Comparison of ENCODE assay signal across 16 cellular contexts in the genomic region with DNA sequence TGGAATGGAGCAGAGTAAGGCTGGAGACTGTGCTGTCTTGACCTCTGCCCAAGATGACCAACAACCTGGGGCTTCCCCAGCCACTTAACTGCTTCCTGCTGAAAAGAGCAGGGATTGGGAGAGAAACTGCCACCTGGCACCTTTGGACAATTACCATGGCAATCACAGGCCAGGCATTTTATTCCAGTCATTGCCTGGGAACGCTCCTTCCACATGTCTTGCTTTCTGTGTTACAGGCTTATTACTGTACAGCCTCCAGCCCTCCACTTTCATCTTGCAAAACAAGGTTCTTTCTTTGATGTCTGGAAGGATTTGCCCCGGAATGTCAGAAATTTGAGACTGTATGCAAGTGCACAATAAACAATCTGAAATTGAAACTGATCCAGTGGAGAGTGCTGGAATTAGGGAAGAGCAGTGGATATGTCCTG. TPM values are rescaled to one million over a fixed set of nuclear protein-coding genes. Genes with fewer than 3 reads are reported as not detected.
A peak's percentile ranks its signal among the peaks of the same experiment; 100 is the strongest.
DNase-seq lines count a peak whose midpoint lies in the region; ATAC-seq and TF ChIP-seq lines count a peak whose summit lies in the region.
"Had no signal": no experiment of that assay in that cellular context is flagged by ENCODE, and none has a peak within 500 bp of the region (broad histone marks: within the 10 kb centered on the region; RNA-seq: fewer than 3 reads in every experiment).

No MANE protein-coding gene starts in this region.

- CTCF ChIA-PET in CD8-positive, alpha-beta T cell (lab: Charles Lee) = no interaction called here

- H3K4me1 Mint-ChIP-seq in endothelial cell (ENCODE audit: unreplicated experiment) = peaks cover 14% of the 10 kb centered on the region
- no peaks in the 10 kb centered on the region for H3K4me1 Mint-ChIP-seq in CD8-positive, alpha-beta T cell (ENCODE audit: low read depth)
- H3K4me1 Mint-ChIP-seq: activated naive CD4-positive, alpha-beta T cell treated with anti-CD3 and anti-CD28 coated beads, Interleukin-2, amount 10 ng/mL, durations not matched to agents 7 days and 5 days had no signal

- POLR2A ChIA-PET in CD8-positive, alpha-beta T cell (lab: Charles Lee) = no interaction called here

- peak in 1 of 2 donors; percentile 11 for TF ChIP-seq POLR2A in sigmoid colon (IDR thresholded peaks at IDR 0.05)

- DNase-seq in Caki2 (ENCODE audit: low read depth) (peak; percentile 61), MG63 (peak; percentile 50), endothelial cell (ENCODE audit: low spot score) (no peak), NCI-H446 (lab: John Stamatoyannopoulos, UW) (no peak), GM19238 (ENCODE audit: insufficient read length, low spot score) (no peak), sigmoid colon (no peak)
- no peak for DNase-seq in CD8-positive, alpha-beta T cell
- DNase-seq: activated naive CD4-positive, alpha-beta T cell treated with anti-CD3 and anti-CD28 coated beads, Interleukin-2, amount 10 ng/mL, durations not matched to agents 7 days and 5 days; NCI-H2081 treated with DMSO at 0.1 percent for 48 hours; stimulated activated naive CD4-positive, alpha-beta T cell had no signal

- H3K9ac ChIP-seq in mucosa of stomach (ENCODE audit: low read length) = peak overlapping the region; percentile 6

- no peak for TF ChIP-seq EP300 in sigmoid colon (IDR thresholded peaks at IDR 0.05)

- no peak overlapping the region for H3K4me3 Mint-ChIP-seq in endothelial cell (ENCODE audit: unreplicated experiment)
- H3K4me3 Mint-ChIP-seq in CD8-positive, alpha-beta T cell = no peak overlapping the region
- H3K4me3 Mint-ChIP-seq: activated naive CD4-positive, alpha-beta T cell treated with anti-CD3 and anti-CD28 coated beads, Interleukin-2, amount 10 ng/mL, durations not matched to agents 7 days and 5 days; GM23338 had no signal

- H3K36me3 ChIP-seq in MG63 (no peaks in the 10 kb centered on the region), mucosa of stomach (ENCODE audit: control insufficient read depth, insufficient read depth, low read length) (no peaks in the 10 kb centered on the region), sigmoid colon (no peaks in the 10 kb centered on the region)
- no peaks in the 10 kb centered on the region for H3K36me3 ChIP-seq in CD8-positive, alpha-beta T cell (ENCODE audit: insufficient read depth, low read length)

- TF ChIP-seq CTCF in endothelial cell (IDR thresholded peaks at IDR 0.05; ENCODE audit: unreplicated experiment) = no peak
- TF ChIP-seq CTCF in sigmoid colon (IDR thresholded peaks at IDR 0.05) = no peak
- no peak for TF ChIP-seq CTCF in CD8-positive, alpha-beta T cell (IDR thresholded peaks at IDR 0.05)

- no peak for ATAC-seq in CD8-positive, alpha-beta T cell
- ATAC-seq: GM23338 had no signal

- 15 to 62% methylated on average over 2 of the region's 2 CpGs for WGBS in sigmoid colon, 2 donors

- no peaks in the 10 kb centered on the region for H3K27me3 ChIP-seq in MG63
- no peaks in the 10 kb centered on the region for H3K27me3 ChIP-seq in mucosa of stomach (ENCODE audit: control insufficient read depth, insufficient read depth, low read length)
- peaks cover 0 to 8% (median 0%) of the 10 kb centered on the region in 3 donors for H3K27me3 ChIP-seq in sigmoid colon
- no peaks in the 10 kb centered on the region for H3K27me3 ChIP-seq in CD8-positive, alpha-beta T cell (ENCODE audit: insufficient read depth, low read length)

- peaks cover 29% of the 10 kb centered on the region for H3K4me1 ChIP-seq in mucosa of stomach (ENCODE audit: control insufficient read depth, insufficient read depth, low read length)
- no peaks in the 10 kb centered on the region for H3K4me1 ChIP-seq in sigmoid colon
- H3K4me1 ChIP-seq in CD8-positive, alpha-beta T cell (ENCODE audit: insufficient read depth, low read length) = no peaks in the 10 kb centered on the region

- H3K9me3 Mint-ChIP-seq in endothelial cell (ENCODE audit: unreplicated experiment) = no peaks in the 10 kb centered on the region
- no peaks in the 10 kb centered on the region for H3K9me3 Mint-ChIP-seq in CD8-positive, alpha-beta T cell
- H3K9me3 Mint-ChIP-seq: activated naive CD4-positive, alpha-beta T cell treated with anti-CD3 and anti-CD28 coated beads, Interleukin-2, amount 10 ng/mL, durations not matched to agents 7 days and 5 days; GM23338 had no signal

- in situ Hi-C loops in Caki2 (cut with HindIII; ENCODE audit: low pct_unique_long_range_greater_than_20kb, low sequenced_read_pairs) = no loop called here

- intact Hi-C loops in sigmoid colon (cut with DNase I) = no loop called here
- intact Hi-C loops in CD8-positive, alpha-beta T cell (cut with DNase I, micrococcal nuclease) = no loop called here

- H3K36me3 Mint-ChIP-seq in endothelial cell (ENCODE audit: low read depth, unreplicated experiment) = no peaks in the 10 kb centered on the region
- H3K36me3 Mint-ChIP-seq in CD8-positive, alpha-beta T cell = no peaks in the 10 kb centered on the region
- H3K36me3 Mint-ChIP-seq: activated naive CD4-positive, alpha-beta T cell treated with anti-CD3 and anti-CD28 coated beads, Interleukin-2, amount 10 ng/mL, durations not matched to agents 7 days and 5 days had no signal

- H3K9me3 ChIP-seq in MG63 = no peaks in the 10 kb centered on the region
- no peaks in the 10 kb centered on the region for H3K9me3 ChIP-seq in mucosa of stomach (ENCODE audit: control insufficient read depth, low read length)
- no peaks in the 10 kb centered on the region for H3K9me3 ChIP-seq in sigmoid colon
- H3K9me3 ChIP-seq in CD8-positive, alpha-beta T cell (ENCODE audit: low read length) = no peaks in the 10 kb centered on the region

- H3K27ac Mint-ChIP-seq in endothelial cell (ENCODE audit: unreplicated experiment) = peak overlapping the region; percentile 27
- no peak overlapping the region for H3K27ac Mint-ChIP-seq in CD8-positive, alpha-beta T cell
- H3K27ac Mint-ChIP-seq: activated naive CD4-positive, alpha-beta T cell treated with anti-CD3 and anti-CD28 coated beads, Interleukin-2, amount 10 ng/mL, durations not matched to agents 7 days and 5 days; GM23338 had no signal

- H3K4me3 ChIP-seq in MG63 (no peak overlapping the region), mucosa of stomach (ENCODE audit: low read length) (no peak overlapping the region), sigmoid colon (no peak overlapping the region)
- no peak overlapping the region for H3K4me3 ChIP-seq in CD8-positive, alpha-beta T cell (ENCODE audit: low read depth, low read length)
- H3K4me3 ChIP-seq: GM23338, lung had no signal

- no peak overlapping the region for H3K27ac ChIP-seq in sigmoid colon
- no peak overlapping the region for H3K27ac ChIP-seq in CD8-positive, alpha-beta T cell (ENCODE audit: low read depth, low read length)

- peaks cover 2% of the 10 kb centered on the region for H3K27me3 Mint-ChIP-seq in endothelial cell (ENCODE audit: unreplicated experiment)
- peaks cover 3% of the 10 kb centered on the region for H3K27me3 Mint-ChIP-seq in CD8-positive, alpha-beta T cell (ENCODE audit: low read depth)

RNA-seq across cellular contexts. Expression of a gene that starts 2.8 kb away (rescaled TPM):
- total RNA-seq in Caki2 (2014; rRNA removed; shearing (Covaris generic); ENCODE audit: low replicate concordance) = not detected in 2 replicates
- total RNA-seq in MG63 (2014; rRNA removed; shearing (Covaris generic); ENCODE audit: low replicate concordance) = not detected in 2 replicates
- total RNA-seq in endothelial cell (ENCODE audit: unreplicated experiment) = not detected
- not detected for total RNA-seq in sigmoid colon
- polyA plus RNA-seq in sigmoid colon = 100 to 1,000 TPM; 211 to 395 (median 212) TPM
- total RNA-seq in CD8-positive, alpha-beta T cell = not detected
- total RNA-seq: activated CD8-positive, alpha-beta memory T cell treated with anti-CD3 and anti-CD28 coated beads for 36 hours; GM23338; lung; omental fat pad; T-helper 2 cell treated with Interferon-gamma antibody and Interleukin-4, amounts not matched to agents 100 ng/mL and 5 ng/mL, for 36 hours had no signal
- polyA plus RNA-seq: GM23338 had no signal

RNA-seq across cellular contexts. Expression of a gene that starts 18.2 kb away (rescaled TPM):
- total RNA-seq in Caki2 (2014; rRNA removed; shearing (Covaris generic); ENCODE audit: low replicate concordance) = 19.5 and 29.7 TPM in 2 replicates
- total RNA-seq in MG63 (2014; rRNA removed; shearing (Covaris generic); ENCODE audit: low replicate concordance) = not detected in 2 replicates
- 28.6 TPM for total RNA-seq in endothelial cell (ENCODE audit: unreplicated experiment)
- total RNA-seq in sigmoid colon = 1 to 10 TPM; 1.1 to 3.8 (median 1.9) TPM
- 100 to 1,000 TPM in 1 of 3 donors, 10 to 100 TPM in 2; 52.5 to 146 (median 56.5) TPM for polyA plus RNA-seq in sigmoid colon
- under 1 TPM; 0.14 to 0.54 TPM for total RNA-seq in CD8-positive, alpha-beta T cell

RNA-seq across cellular contexts. Expression of a gene that starts 18.4 kb away (rescaled TPM):
- total RNA-seq in Caki2 (2014; rRNA removed; shearing (Covaris generic); ENCODE audit: low replicate concordance) = 51.3 and 103 TPM in 2 replicates
- 44.9 and 75.8 TPM in 2 replicates for total RNA-seq in MG63 (2014; rRNA removed; shearing (Covaris generic); ENCODE audit: low replicate concordance)
- 55.6 TPM for total RNA-seq in endothelial cell (ENCODE audit: unreplicated experiment)
- 10 to 100 TPM in 2 of 4 donors, 1 to 10 TPM in 2; 9.1 to 25.8 (median 12.8) TPM for total RNA-seq in sigmoid colon
- 10 to 100 TPM; 46.5 to 56.4 (median 46.8) TPM for polyA plus RNA-seq in sigmoid colon
- 10 to 100 TPM; 11.2 to 11.9 TPM for total RNA-seq in CD8-positive, alpha-beta T cell

RNA-seq across cellular contexts. Expression of a gene that starts 18.8 kb away (rescaled TPM):
- total RNA-seq in Caki2 (2014; rRNA removed; shearing (Covaris generic); ENCODE audit: low replicate concordance) = 88.7 and 100 TPM in 2 replicates
- total RNA-seq in MG63 (2014; rRNA removed; shearing (Covaris generic); ENCODE audit: low replicate concordance) = 6.4 and 27.8 TPM in 2 replicates
- total RNA-seq in endothelial cell (ENCODE audit: unreplicated experiment) = 31.5 TPM
- total RNA-seq in sigmoid colon = 10 to 100 TPM; 17.5 to 49.6 (median 29.9) TPM
- polyA plus RNA-seq in sigmoid colon = 10 to 100 TPM; 14.4 to 32.4 (median 28.7) TPM
- 10 to 100 TPM in 1 of 2 experiments, 1 to 10 TPM in 1; 9.6 to 11.0 TPM for total RNA-seq in CD8-positive, alpha-beta T cell

RNA-seq across cellular contexts. Expression of a gene that starts 48.4 kb away (rescaled TPM):
- total RNA-seq in Caki2 (2014; rRNA removed; shearing (Covaris generic); ENCODE audit: low replicate concordance) = 0.23 and 0.51 TPM in 2 replicates
- 0.49 TPM in 1 of 2 replicates, not detected in the other for total RNA-seq in MG63 (2014; rRNA removed; shearing (Covaris generic); ENCODE audit: low replicate concordance)
- 1.4 TPM for total RNA-seq in endothelial cell (ENCODE audit: unreplicated experiment)
- not detected for total RNA-seq in sigmoid colon
- polyA plus RNA-seq in sigmoid colon = 1 to 10 TPM; 4.8 to 8.1 (median 5.2) TPM
- under 1 TPM; 0.24 to 0.25 TPM for total RNA-seq in CD8-positive, alpha-beta T cell
- total RNA-seq: omental fat pad had no signal

Comparison
In these comparisons a context has a peak if more than half of its experiments do, and no peak if none do; other contexts are left out.
1. DNase-seq: peak in Caki2 (single experiment) and MG63 (single experiment); none in endothelial cell (single experiment), NCI-H446 (0 of 2), GM19238 (single experiment), sigmoid colon (single experiment) and CD8-positive, alpha-beta T cell (0 of 7).